ENCODE assay signal across 1 cellular context in genomic region chr10:110873951-110874350, GRCh38.
TF ChIP-seq lines count a peak whose summit lies in the region.

No MANE protein-coding gene starts in this region.

TF ChIP-seq in WTC11, 78 proteins besides CTCF, POLR2A, EP300 and RAD21 (continued from another document):
- no peak for TF ChIP-seq CDX4 (CRISPR knock-in tag; IDR thresholded peaks at IDR 0.05; ENCODE audit: borderline replicate concordance)
- no peak for TF ChIP-seq ZBTB43 (CRISPR knock-in tag; IDR thresholded peaks at IDR 0.05)
- TF ChIP-seq GRHL2 (CRISPR knock-in tag; IDR thresholded peaks at IDR 0.05; ENCODE audit: insufficient replicate concordance, severe bottlenecking) = no peak
TF ChIP-seq in WTC11: peak in this region for 0.
